16 cellular contexts compared by ENCODE assay signal in genomic region chr6:67129780-67130179, GRCh38.
"Had no signal": no experiment of that assay in that cellular context is flagged by ENCODE, and none has a peak within 500 bp of the region (broad histone marks: within the 10 kb centered on the region; RNA-seq: fewer than 3 reads in every experiment).

No MANE protein-coding gene starts in this region.

- H3K27ac ChIP-seq: adrenal gland, body of pancreas, epithelial cell of prostate, lower lobe of right lung, tibial nerve had no signal

- H3K9me3 ChIP-seq: adrenal gland, body of pancreas, lower lobe of right lung, tibial nerve had no signal

- H3K4me2 ChIP-seq: smooth muscle cell had no signal

- H3K4me3 ChIP-seq: adrenal gland, body of pancreas, lower lobe of right lung, smooth muscle cell, tibial nerve had no signal

- DNase-seq: activated CD4-positive, alpha-beta T cell treated with anti-CD3 and anti-CD28 coated beads, Interleukin-2, amount 50 U/mL, for 1 hour; activated CD4-positive, CD25-positive, alpha-beta regulatory T cell; activated naive CD4-positive, alpha-beta T cell treated with anti-CD3 and anti-CD28 coated beads, Interleukin-2, amount 50 U/mL, for 16 hours; activated T-cell treated with anti-CD3 and anti-CD28 coated beads for 4 hours; adrenal gland; body of pancreas; cortex of kidney; effector memory CD4-positive, alpha-beta T cell; hypothalamus; kidney glomerular epithelial cell; lower lobe of right lung; right cardiac atrium; T-helper 17 cell had no signal

- H3K27me3 ChIP-seq: adrenal gland, body of pancreas, tibial nerve had no signal

- H3K36me3 ChIP-seq: adrenal gland, lower lobe of right lung, tibial nerve had no signal
